Comparison of ENCODE assay signal across 23 cellular contexts in genomic region chr3:186321746-186322145, GRCh38.
"Had no signal": no experiment of that assay in that cellular context is flagged by ENCODE, and none has a peak within 500 bp of the region (broad histone marks: within the 10 kb centered on the region; RNA-seq: fewer than 3 reads in every experiment).

No MANE protein-coding gene starts in this region.

- FAIRE-seq: HepG2 had no signal

- ATAC-seq: HepG2, Panc1, Right ventricle myocardium inferior, SK-N-SH treated with all-trans-retinoic acid at 6 μM for 48 hours had no signal

- DNase-seq: Karpas-422, KG1, MG63, NCI-H1092, NCI-H1105 treated with DMSO at 0.1 percent for 48 hours, NCI-H1436, NCI-H187, NCI-H2029, NCI-H2081 treated with DMSO at 0.1 percent for 48 hours, NCI-H2171, NCI-H226, NCI-H446, NCI-H510A, NCI-H524 treated with DMSO at 0.1 percent for 48 hours, NCI-H69, NCI-H774, SHP77 treated with DMSO at 0.1 percent for 48 hours, SJCRH30 had no signal

- H3K9me3 ChIP-seq: MG63, SJCRH30 had no signal

- H3K4me1 ChIP-seq: SJCRH30 had no signal

- H3K4me3 ChIP-seq: MG63, SJCRH30 had no signal

- H3K27me3 ChIP-seq: MG63, SJCRH30 had no signal

- H3K36me3 ChIP-seq: MG63, SJCRH30 had no signal

- H3K27ac ChIP-seq: RWPE1, SJCRH30 had no signal
